14 cellular contexts compared by ENCODE assay signal in the genomic region with DNA sequence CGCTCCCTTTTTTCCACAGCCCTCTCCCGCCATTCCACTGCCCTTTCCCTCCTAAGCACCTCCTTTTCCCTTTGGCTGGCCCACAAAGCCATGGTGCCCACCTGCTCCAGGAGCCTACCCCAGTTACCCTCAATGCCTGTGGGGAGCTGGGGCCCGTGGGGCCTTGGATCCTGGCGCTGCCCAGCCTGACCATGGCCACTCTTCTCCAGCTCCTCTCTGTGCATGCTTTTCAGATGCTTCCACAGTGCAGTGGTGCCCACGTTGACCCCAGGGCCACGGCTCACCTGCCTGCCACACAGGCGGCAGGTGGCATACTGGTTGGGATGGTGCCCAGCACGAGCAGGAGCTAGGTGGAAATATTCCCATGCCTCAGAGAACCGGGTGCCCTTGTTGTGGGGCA. TPM values are rescaled to one million over a fixed set of nuclear protein-coding genes. Genes with fewer than 3 reads are reported as not detected.
DNase-seq lines count a peak whose midpoint lies in the region; ATAC-seq, FAIRE-seq and TF ChIP-seq lines count a peak whose summit lies in the region.
"Had no signal": no experiment of that assay in that cellular context is flagged by ENCODE, and none has a peak within 500 bp of the region (broad histone marks: within the 10 kb centered on the region; RNA-seq: fewer than 3 reads in every experiment).

No MANE protein-coding gene starts in this region.

- no peaks in the 10 kb centered on the region for H3K27me3 ChIP-seq in ACC112 (ENCODE audit: insufficient read depth, low read length)
- H3K27me3 ChIP-seq in keratinocyte (ENCODE audit: control insufficient read depth, extremely low read depth, insufficient read depth, low read length): no peaks in the 10 kb centered on the region
- peaks cover 11% of the 10 kb centered on the region; the same call in 1 of the 2 replicates for H3K27me3 ChIP-seq in BE2C

- dilution Hi-C loops in keratinocyte (cut with MboI; ENCODE audit: extremely low pct_ligation_motif_present, low sequenced_read_pairs): loop anchor here (25.0 kb wide), 1 partner anchor 94 kb away; no protein-coding TSS in a partner anchor

- no peaks in the 10 kb centered on the region for H4K20me1 ChIP-seq in keratinocyte (ENCODE audit: control insufficient read depth, extremely low read depth, insufficient read depth, low read length)

- CTCF ChIA-PET in RWPE1 (lab: Yijun Ruan, JAX): interaction anchor here (0.7 kb wide), 1 partner anchor 499 kb away, joined by 4 read pairs; no protein-coding TSS in a partner anchor

- H3K9me1 ChIP-seq in keratinocyte (ENCODE audit: control insufficient read depth, extremely low read depth, insufficient read depth, low read length): no peaks in the 10 kb centered on the region

- peak; percentile 9 for FAIRE-seq in keratinocyte (lab: Jason Lieb, UNC)

- peak; percentile 2 for ATAC-seq in GM18867 (IDR thresholded peaks at IDR 0.05; ENCODE audit: unreplicated experiment)
- no peak for ATAC-seq in GM19397 (IDR thresholded peaks at IDR 0.05; ENCODE audit: unreplicated experiment)
- no peak for ATAC-seq in GM21360 (IDR thresholded peaks at IDR 0.05; ENCODE audit: unreplicated experiment)
- ATAC-seq: Right ventricle myocardium inferior, WTC11 had no signal

- no peak overlapping the region for H3K4me3 ChIP-seq in ACC112 (ENCODE audit: low read depth, low read length)
- H3K4me3 ChIP-seq in keratinocyte (ENCODE audit: control insufficient read depth in 2 of 3, extremely low read depth in 1 of 3, insufficient read depth in 2 of 3, low read depth in 1 of 3, low read length in 3 of 3): peak overlapping the region; percentile 59 to 96 (median 89)
- no peak overlapping the region for H3K4me3 ChIP-seq in BE2C (ENCODE audit: low read depth, low read length)

- H3K27ac ChIP-seq in ACC112 (ENCODE audit: low read depth, low read length): peak overlapping the region; percentile 43
- H3K27ac ChIP-seq in RWPE1: peak overlapping the region; percentile 90
- peak overlapping the region; percentile 94 for H3K27ac ChIP-seq in keratinocyte (ENCODE audit: control insufficient read depth, insufficient read depth, low read length)

- no peaks in the 10 kb centered on the region for H3K4me1 Mint-ChIP-seq in glutamatergic neuron (ENCODE audit: low read depth, unreplicated experiment)

- peak overlapping the region; percentile 92 for H3K9ac ChIP-seq in keratinocyte (ENCODE audit: control insufficient read depth, extremely low read depth, insufficient read depth, low read length)

- no peaks in the 10 kb centered on the region for H3K9me3 Mint-ChIP-seq in glutamatergic neuron (ENCODE audit: unreplicated experiment)
- H3K9me3 Mint-ChIP-seq: WTC11 had no signal

- DNase-seq in RWPE1 (ENCODE audit: low spot score) (no peak), keratinocyte (ENCODE audit: low read depth, low spot score) (no peak), BE2C (no peak), glutamatergic neuron (no peak)
- DNase-seq: Caco-2, cortex of kidney, NCI-H446 treated with DMSO at 0.1 percent for 48 hours had no signal

- no peak overlapping the region for H3K4me3 Mint-ChIP-seq in glutamatergic neuron (ENCODE audit: unreplicated experiment)
- H3K4me3 Mint-ChIP-seq: WTC11 had no signal

- no peaks in the 10 kb centered on the region for H3K79me2 ChIP-seq in ACC112 (ENCODE audit: control insufficient read depth, insufficient read depth, low read length, unreplicated experiment)
- peaks cover 42% of the 10 kb centered on the region for H3K79me2 ChIP-seq in keratinocyte (ENCODE audit: control insufficient read depth, insufficient read depth, low read length)

- H2AFZ ChIP-seq in ACC112 (ENCODE audit: low read length, unreplicated experiment) (no peak overlapping the region), keratinocyte (ENCODE audit: control insufficient read depth, low read length) (no peak overlapping the region)

- peak overlapping the region; percentile 83 for H3K4me2 ChIP-seq in keratinocyte (ENCODE audit: control insufficient read depth, extremely low read depth, insufficient read depth, low read depth, low read length)

- H3K36me3 ChIP-seq in ACC112 (ENCODE audit: insufficient read depth, low read length): no peaks in the 10 kb centered on the region
- H3K36me3 ChIP-seq in keratinocyte (ENCODE audit: control insufficient read depth in 2 of 2, extremely low read depth in 1 of 2, insufficient read depth in 2 of 2, low read length in 2 of 2): peaks cover 3 to 19% of the 10 kb centered on the region in 2 experiments
- H3K36me3 ChIP-seq in BE2C: no peaks in the 10 kb centered on the region

- POLR2A ChIA-PET in RWPE1 (lab: Yijun Ruan, JAX; ENCODE audit: low non-redundant PET): no interaction called here

- TF ChIP-seq CTCF in RWPE1 (conservative IDR thresholded peaks at IDR 0.05; ENCODE audit: low read depth) (no peak), keratinocyte (optimal IDR thresholded peaks at IDR 0.05 in 1 of 3, IDR thresholded peaks at IDR 0.05 in 1 of 3, conservative IDR thresholded peaks at IDR 0.05 in 1 of 3; ENCODE audit: extremely low read depth in 1 of 3, insufficient read depth in 2 of 3, low read length in 3 of 3) (no peak), BE2C (IDR thresholded peaks at IDR 0.05; ENCODE audit: low read depth, low read length) (no peak), glutamatergic neuron (IDR thresholded peaks at IDR 0.05; ENCODE audit: partially characterized antibody, unreplicated experiment) (no peak)

- no peaks in the 10 kb centered on the region for H3K27me3 Mint-ChIP-seq in glutamatergic neuron (ENCODE audit: unreplicated experiment)

- no peaks in the 10 kb centered on the region for H3K9me3 ChIP-seq in keratinocyte (ENCODE audit: control insufficient read depth, low read depth, low read length)
- H3K9me3 ChIP-seq in BE2C: no peaks in the 10 kb centered on the region
- H3K9me3 ChIP-seq: Caco-2 had no signal

- H3K4me1 ChIP-seq in ACC112 (ENCODE audit: control insufficient read depth, insufficient read depth, low read length, unreplicated experiment) (peaks cover 67% of the 10 kb centered on the region), keratinocyte (ENCODE audit: control insufficient read depth, extremely low read depth, insufficient read depth, low read length) (peaks cover 31% of the 10 kb centered on the region), BE2C (no peaks in the 10 kb centered on the region)

- H3K27ac Mint-ChIP-seq in glutamatergic neuron (ENCODE audit: unreplicated experiment): no peak overlapping the region
- H3K27ac Mint-ChIP-seq: WTC11 had no signal

- no peaks in the 10 kb centered on the region for H3K36me3 Mint-ChIP-seq in glutamatergic neuron (ENCODE audit: unreplicated experiment)
- H3K36me3 Mint-ChIP-seq: WTC11 had no signal

RNA-seq across cellular contexts. Expression of a gene that starts 1.5 kb away (rescaled TPM):
- 81.8 to 124 TPM (median 120 TPM) in 3 replicates for polyA plus RNA-seq in keratinocyte
- polyA plus RNA-seq in keratinocyte (2011; ENCODE audit: low read depth): 15.2 TPM
- polyA plus RNA-seq in keratinocyte (2011; cell fraction: cytosol; rRNA removed): 92.8 and 126 TPM in 2 replicates
- 110 and 127 TPM in 2 replicates for polyA plus RNA-seq in keratinocyte (2011; cell fraction: nucleus; rRNA removed)
- polyA plus RNA-seq in keratinocyte (2012; ENCODE audit: low replicate concordance): 34.1 and 119 TPM in 2 replicates
- polyA minus RNA-seq in keratinocyte: 42.4 to 73.9 TPM (median 48.8 TPM) in 3 replicates
- 60.4 TPM for polyA minus RNA-seq in keratinocyte (2011; cell fraction: cytosol; rRNA and poly(A)+ RNA removed)
- 33.4 and 52.2 TPM in 2 replicates for polyA minus RNA-seq in keratinocyte (2011; cell fraction: nucleus; rRNA and poly(A)+ RNA removed)
- polyA plus RNA-seq in BE2C (2012; ENCODE audit: insufficient read depth, insufficient read length, low read depth): not detected
- total RNA-seq in glutamatergic neuron (ENCODE audit: unreplicated experiment): not detected
- total RNA-seq: Right ventricle myocardium inferior had no signal

RNA-seq across cellular contexts. Expression of a gene that starts 51.7 kb away (rescaled TPM):
- polyA plus RNA-seq in keratinocyte: 0.08 to 0.14 TPM (median 0.13 TPM) in 3 replicates
- polyA plus RNA-seq in keratinocyte (2011; ENCODE audit: low read depth): not detected
- 0.06 and 0.21 TPM in 2 replicates for polyA plus RNA-seq in keratinocyte (2011; cell fraction: cytosol; rRNA removed)
- polyA plus RNA-seq in keratinocyte (2011; cell fraction: nucleus; rRNA removed): 0.03 and 0.14 TPM in 2 replicates
- polyA plus RNA-seq in keratinocyte (2012; ENCODE audit: low replicate concordance): 0.07 and 0.18 TPM in 2 replicates
- 0.10 TPM in 1 of 3 replicates, not detected in the others for polyA minus RNA-seq in keratinocyte
- polyA minus RNA-seq in keratinocyte (2011; cell fraction: cytosol; rRNA and poly(A)+ RNA removed): not detected
- polyA minus RNA-seq in keratinocyte (2011; cell fraction: nucleus; rRNA and poly(A)+ RNA removed): not detected in 2 replicates
- 1.8 TPM for polyA plus RNA-seq in BE2C (2012; ENCODE audit: insufficient read depth, insufficient read length, low read depth)
- total RNA-seq in glutamatergic neuron (ENCODE audit: unreplicated experiment): not detected
- total RNA-seq: kidney epithelial cell had no signal

Comparison
In these comparisons a context has a peak if more than half of its experiments do, and no peak if none do; other contexts are left out.
1. H3K27ac ChIP-seq: peak in every context shown above with its lines; median percentile 94 in keratinocyte; 90 in RWPE1; 43 in ACC112.
2. H3K4me3 ChIP-seq: peak in keratinocyte (3 of 3); none in ACC112 (single experiment) and BE2C (single experiment).